8 cellular contexts compared by ENCODE assay signal in the genomic region with DNA sequence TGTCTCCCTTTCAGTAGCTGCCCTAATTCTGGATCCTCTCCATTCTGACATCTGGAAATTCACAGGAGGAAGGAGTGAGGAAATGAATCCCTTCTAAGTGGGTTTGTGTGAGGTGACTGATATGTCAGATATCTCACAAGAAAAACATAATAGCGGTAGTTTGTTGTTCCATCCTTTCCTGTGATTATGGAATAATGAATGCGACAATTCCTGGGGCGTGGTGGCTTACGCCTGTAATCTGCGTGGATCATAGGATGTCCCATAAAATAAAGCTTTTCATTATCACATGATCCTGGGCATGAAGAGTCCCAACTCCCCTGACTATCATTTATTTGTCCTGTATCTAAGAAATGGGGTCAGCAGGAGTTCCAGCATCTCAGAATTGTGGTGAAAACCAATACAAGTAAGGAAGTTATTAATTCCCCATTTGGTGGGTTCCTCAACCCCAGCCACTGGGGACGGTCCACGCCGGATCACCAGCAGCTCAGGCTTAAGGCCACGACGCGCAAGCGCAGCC. TPM values are rescaled to one million over a fixed set of nuclear protein-coding genes. Genes with fewer than 3 reads are reported as not detected.
DNase-seq lines count a peak whose midpoint lies in the region; ATAC-seq, FAIRE-seq and TF ChIP-seq lines count a peak whose summit lies in the region.

No MANE protein-coding gene starts in this region.

- no peaks in the 10 kb centered on the region for H3K27me3 ChIP-seq in K562 (ENCODE audit: control insufficient read depth in 2 of 2, insufficient read depth in 2 of 2, low read length in 2 of 2)
- H3K27me3 ChIP-seq in lung (ENCODE audit: control insufficient read depth, insufficient read depth) = no peaks in the 10 kb centered on the region
- no peaks in the 10 kb centered on the region for H3K27me3 ChIP-seq in upper lobe of left lung

- in situ Hi-C loops in K562 (cut with MboI) = no loop called here

- no peak for FAIRE-seq in K562 (lab: Jason Lieb, UNC)

- no peak for TF ChIP-seq EP300 in K562 (IDR thresholded peaks at IDR 0.05; ENCODE audit: low read length)
- no peak for TF ChIP-seq EP300 in upper lobe of left lung (IDR thresholded peaks at IDR 0.05)

- WGBS in K562 (ENCODE audit: insufficient coverage, low coverage, missing lambda C conversion rate) = 11% methylated on average over 12 of the region's 12 CpGs
- WGBS in lung, 2 donors = 10% methylated on average over 12 of the region's 12 CpGs
- WGBS in upper lobe of left lung, 2 donors = 9 to 13% methylated on average over 8 to 11 of the region's 12 CpGs

- H3K4me3 Mint-ChIP-seq in activated naive CD4-positive, alpha-beta T cell treated with anti-CD3 and anti-CD28 coated beads, Interleukin-2, amount 10 ng/mL, durations not matched to agents 7 days and 5 days = peak overlapping the region; percentile 89

- no TSS peak for BruUV-seq in K562 (replicated peaks; lab: Mats Ljungman, UMichigan)

- POLR2A ChIA-PET in K562 (lab: Yijun Ruan, JAX) = interaction anchor here (0.5 to 1.2 kb wide), 14 partner anchors 9 to 669 kb away, joined by 3 to 11 read pairs (median 3); partner anchors contain the start of gene TXNDC15

- H3K4me3 ChIP-seq in K562 = peak overlapping the region; percentile 93
- peak overlapping the region; percentile 98 for H3K4me3 ChIP-seq in lung
- H3K4me3 ChIP-seq in upper lobe of left lung = peak overlapping the region in 3 of 4 donors; percentile 73 to 91 (median 79)

- TF ChIP-seq CTCF in K562 (IDR thresholded peaks at IDR 0.05 in 2 of 3, conservative IDR thresholded peaks at IDR 0.05 in 1 of 3; ENCODE audit: insufficient read depth in 2 of 3, low read depth in 1 of 3, low read length in 3 of 3) (0 out of 6 replicates have a peak, but pooled peaks of 2 of the 3 experiments have one; percentile 3), lung (IDR thresholded peaks at IDR 0.05; ENCODE audit: control extremely low read depth, extremely low read depth) (no peak), upper lobe of left lung (IDR thresholded peaks at IDR 0.05) (no peak)

- ATAC-seq in K562 = no peak
- ATAC-seq in lung (ENCODE audit: insufficient read depth, low FRiP score) = no peak
- ATAC-seq in upper lobe of left lung (ENCODE audit: low FRiP score in 2 of 2) = peak in 1 of 2 donors; percentile 14
- ATAC-seq in GM21360 (IDR thresholded peaks at IDR 0.05; ENCODE audit: unreplicated experiment) = no peak
- no peak for ATAC-seq in HG03571 (IDR thresholded peaks at IDR 0.05; ENCODE audit: unreplicated experiment)

- peak overlapping the region; percentile 96 for H3K27ac ChIP-seq in K562 (ENCODE audit: extremely low read depth, low read depth, low read length)
- peak overlapping the region; percentile 95 to 99 for H3K27ac ChIP-seq in lung (ENCODE audit: low read depth in 1 of 2, low read length in 1 of 2)
- peak overlapping the region; percentile 90 to 97 (median 96) for H3K27ac ChIP-seq in upper lobe of left lung

- CTCF ChIA-PET in activated naive CD4-positive, alpha-beta T cell treated with anti-CD3 and anti-CD28 coated beads, Interleukin-2, amount 10 ng/mL, durations not matched to agents 7 days and 5 days (lab: Charles Lee) = interaction anchor here (0.9 kb wide), 1 partner anchor 59 kb away, joined by 3 read pairs; the partner anchor contains the start of gene PCBD2
- CTCF ChIA-PET in K562 (lab: Yijun Ruan, JAX; ENCODE audit: low intra/inter-chr PET ratio) = interaction anchor here (1.1 kb wide), 1 partner anchor 60 kb away, joined by 3 read pairs; no protein-coding TSS in a partner anchor

- no peaks in the 10 kb centered on the region for H4K20me1 ChIP-seq in K562 (replicated peaks; ENCODE audit: control insufficient read depth, insufficient read depth, low read length)

- intact Hi-C loops in K562 (cut with micrococcal nuclease) = loop anchor here (5.0 kb wide), 2 partner anchors 108 to 453 kb away; partner anchors contain the start of gene CAMLG

- no peak for TF ChIP-seq RAD21 in K562 (CRISPR knock-in tag; conservative IDR thresholded peaks at IDR 0.05 in 1 of 2, IDR thresholded peaks at IDR 0.05 in 1 of 2)

- no peak for DNase-seq in activated naive CD4-positive, alpha-beta T cell treated with anti-CD3 and anti-CD28 coated beads, Interleukin-2, amount 10 ng/mL, durations not matched to agents 7 days and 5 days
- no peak for DNase-seq in activated naive CD4-positive, alpha-beta T cell treated with anti-CD3 and anti-CD28 coated beads, Interleukin-2, amount 50 U/mL, for 16 hours
- DNase-seq in K562 (ENCODE audit: extremely low read depth in 1 of 4, low spot score in 3 of 4) = no peak
- DNase-seq in lung (ENCODE audit: low spot score) = no peak
- no peak for DNase-seq in upper lobe of left lung
- no peak for DNase-seq in NOMO-1 treated with DMSO at 0.1 percent for 48 hours (lab: John Stamatoyannopoulos, UW; ENCODE audit: unreplicated experiment)

- H3K4me2 ChIP-seq in K562 (ENCODE audit: insufficient read depth, low read length) = peak overlapping the region; percentile 84

- TF ChIP-seq POLR2A in K562 (conservative IDR thresholded peaks at IDR 0.05) (no peak), upper lobe of left lung (IDR thresholded peaks at IDR 0.05) (no peak)

- H3K9ac ChIP-seq in K562 (ENCODE audit: insufficient read depth in 1 of 2, low read depth in 2 of 2, low read length in 2 of 2) = peak overlapping the region; percentile 96

- H3K36me3 ChIP-seq in K562 (ENCODE audit: control insufficient read depth, insufficient read depth, low read length) (peaks cover 41% of the 10 kb centered on the region), lung (ENCODE audit: control insufficient read depth in 2 of 2, insufficient read depth in 2 of 2, low read length in 2 of 2) (peaks cover 3 to 5% of the 10 kb centered on the region in 2 donors), upper lobe of left lung (peaks cover 0 to 10% (median 5%) of the 10 kb centered on the region in 4 donors)

- H3K79me2 ChIP-seq in K562 (ENCODE audit: control insufficient read depth, insufficient read depth, low read length) = peaks cover 39% of the 10 kb centered on the region

- no peaks in the 10 kb centered on the region for H3K9me3 Mint-ChIP-seq in activated naive CD4-positive, alpha-beta T cell treated with anti-CD3 and anti-CD28 coated beads, Interleukin-2, amount 10 ng/mL, durations not matched to agents 7 days and 5 days

- H3K36me3 Mint-ChIP-seq in activated naive CD4-positive, alpha-beta T cell treated with anti-CD3 and anti-CD28 coated beads, Interleukin-2, amount 10 ng/mL, durations not matched to agents 7 days and 5 days = peaks cover 11% of the 10 kb centered on the region

- peaks cover 14 to 31% of the 10 kb centered on the region in 2 experiments; a peak in 4 of 5 replicates for H3K4me1 ChIP-seq in K562 (replicated peaks in 1 of 2; ENCODE audit: control insufficient read depth in 2 of 2, insufficient read depth in 2 of 2, low read length in 2 of 2)
- H3K4me1 ChIP-seq in lung (ENCODE audit: control insufficient read depth in 2 of 2, insufficient read depth in 2 of 2, low read length in 2 of 2) = peaks cover 0 to 6% of the 10 kb centered on the region in 2 donors
- peaks cover 25 to 42% (median 30%) of the 10 kb centered on the region in 4 donors for H3K4me1 ChIP-seq in upper lobe of left lung

- H3K9me3 ChIP-seq in K562 (replicated peaks; ENCODE audit: control insufficient read depth, insufficient read depth, low read depth, low read length) = no peaks in the 10 kb centered on the region
- no peaks in the 10 kb centered on the region for H3K9me3 ChIP-seq in lung (ENCODE audit: control insufficient read depth in 2 of 2, insufficient read depth in 1 of 2, low read length in 1 of 2)
- no peaks in the 10 kb centered on the region for H3K9me3 ChIP-seq in upper lobe of left lung

- no peaks in the 10 kb centered on the region for H3K27me3 Mint-ChIP-seq in activated naive CD4-positive, alpha-beta T cell treated with anti-CD3 and anti-CD28 coated beads, Interleukin-2, amount 10 ng/mL, durations not matched to agents 7 days and 5 days

- no peaks in the 10 kb centered on the region for H3K9me1 ChIP-seq in K562 (ENCODE audit: control insufficient read depth, insufficient read depth, low read length)

- H3K27ac Mint-ChIP-seq in activated naive CD4-positive, alpha-beta T cell treated with anti-CD3 and anti-CD28 coated beads, Interleukin-2, amount 10 ng/mL, durations not matched to agents 7 days and 5 days = peak overlapping the region; percentile 96

- peak overlapping the region; percentile 81 for H2AFZ ChIP-seq in K562 (ENCODE audit: low read depth, low read length)

- peaks cover 43% of the 10 kb centered on the region for H3K4me1 Mint-ChIP-seq in activated naive CD4-positive, alpha-beta T cell treated with anti-CD3 and anti-CD28 coated beads, Interleukin-2, amount 10 ng/mL, durations not matched to agents 7 days and 5 days

RNA-seq across cellular contexts. Expression of gene C5orf24, which starts 0.4 kb away (rescaled TPM):
- total RNA-seq in K562 (2011; cell fraction: chromatin; rRNA removed; ENCODE audit: low replicate concordance) = 72.0 and 117 TPM in 2 replicates
- total RNA-seq in K562 (2011; cell fraction: nucleolus; rRNA removed) = 47.6 and 53.4 TPM in 2 replicates
- 69.0 and 99.8 TPM in 2 replicates for total RNA-seq in K562 (2011; cell fraction: nucleoplasm; rRNA removed)
- total RNA-seq in K562 (2014; rRNA removed) (15.1 and 23.2 TPM in 2 replicates), K562 (2014; rRNA removed; fragmentation: Illumina TruSeq; extraction: Trizol) (28.8 and 29.4 TPM in 2 replicates), K562 (2015; rRNA removed; fragmentation: Illumina TruSeq; extraction: Trizol) (27.3 and 28.4 TPM in 2 replicates), K562 (2021) (23.9 and 26.7 TPM in 2 replicates), lung (10 to 100 TPM; 39.1 to 68.8 TPM), upper lobe of left lung (10 to 100 TPM; 22.5 to 56.4 (median 35.5) TPM)
- polyA plus RNA-seq in K562 (2011; rRNA removed) (38.6 and 39.7 TPM in 2 replicates), K562 (2014; fragmentation: Illumina TruSeq; extraction: Trizol) (22.6 and 28.7 TPM in 2 replicates), K562 (2014; fragmentation: Nextera tagmentation; extraction: Ambion mirVana) (10 to 100 TPM in 1 of 2 experiments, 1 to 10 TPM in 1; 8.9 to 10.6 TPM), K562 (2014; rRNA removed) (22.5 and 34.1 TPM in 2 replicates), lung (10 to 100 TPM; 19.6 to 20.3 TPM)
- polyA plus RNA-seq in K562 (2011; cell fraction: cytosol; rRNA removed) = 7.5 and 16.8 TPM in 2 replicates
- 28.9 and 30.8 TPM in 2 replicates for polyA plus RNA-seq in K562 (2011; cell fraction: nucleus; rRNA removed)
- polyA plus RNA-seq in K562 (2012) = 14.1 and 19.8 TPM in 2 replicates
- polyA minus RNA-seq in K562 (2011; rRNA and poly(A)+ RNA removed) = 44.4 and 47.4 TPM in 2 replicates
- polyA minus RNA-seq in K562 (2011; cell fraction: cytosol; rRNA and poly(A)+ RNA removed) = 12.4 and 14.2 TPM in 2 replicates
- polyA minus RNA-seq in K562 (2011; cell fraction: nucleus; rRNA and poly(A)+ RNA removed) = 26.9 and 35.5 TPM in 2 replicates

RNA-seq across cellular contexts. Expression of gene TXNDC15, which starts 28.8 kb away (rescaled TPM):
- total RNA-seq in K562 (2011; cell fraction: chromatin; rRNA removed; ENCODE audit: low replicate concordance) = 19.7 and 21.9 TPM in 2 replicates
- total RNA-seq in K562 (2011; cell fraction: nucleolus; rRNA removed) = 7.6 and 12.7 TPM in 2 replicates
- 15.2 and 20.8 TPM in 2 replicates for total RNA-seq in K562 (2011; cell fraction: nucleoplasm; rRNA removed)
- total RNA-seq in K562 (2014; rRNA removed) (10.6 and 15.4 TPM in 2 replicates), K562 (2014; rRNA removed; fragmentation: Illumina TruSeq; extraction: Trizol) (10.3 and 12.8 TPM in 2 replicates), K562 (2015; rRNA removed; fragmentation: Illumina TruSeq; extraction: Trizol) (14.6 and 14.8 TPM in 2 replicates), K562 (2021) (8.9 and 11.7 TPM in 2 replicates), lung (10 to 100 TPM; 50.2 to 91.9 TPM), upper lobe of left lung (10 to 100 TPM; 49.6 to 78.4 (median 67.2) TPM)
- polyA plus RNA-seq in K562 (2011; rRNA removed) (10.4 and 12.3 TPM in 2 replicates), K562 (2014; fragmentation: Illumina TruSeq; extraction: Trizol) (8.6 and 12.6 TPM in 2 replicates), K562 (2014; fragmentation: Nextera tagmentation; extraction: Ambion mirVana) (1 to 10 TPM; 3.0 to 3.1 TPM), K562 (2014; rRNA removed) (14.7 and 14.9 TPM in 2 replicates), lung (10 to 100 TPM; 58.5 to 88.2 TPM)
- polyA plus RNA-seq in K562 (2011; cell fraction: cytosol; rRNA removed) = 10.4 and 12.4 TPM in 2 replicates
- polyA plus RNA-seq in K562 (2011; cell fraction: nucleus; rRNA removed) = 5.8 and 7.2 TPM in 2 replicates
- polyA plus RNA-seq in K562 (2012) = 7.1 and 15.0 TPM in 2 replicates
- polyA minus RNA-seq in K562 (2011; rRNA and poly(A)+ RNA removed) = 14.7 and 17.0 TPM in 2 replicates
- 6.6 and 8.2 TPM in 2 replicates for polyA minus RNA-seq in K562 (2011; cell fraction: cytosol; rRNA and poly(A)+ RNA removed)
- 2.3 and 3.6 TPM in 2 replicates for polyA minus RNA-seq in K562 (2011; cell fraction: nucleus; rRNA and poly(A)+ RNA removed)

RNA-seq across cellular contexts. Expression of gene PCBD2, which starts 59.5 kb away (rescaled TPM):
- total RNA-seq in K562 (2011; cell fraction: chromatin; rRNA removed; ENCODE audit: low replicate concordance) = 16.5 and 20.4 TPM in 2 replicates
- 7.8 and 9.9 TPM in 2 replicates for total RNA-seq in K562 (2011; cell fraction: nucleolus; rRNA removed)
- 19.7 and 32.0 TPM in 2 replicates for total RNA-seq in K562 (2011; cell fraction: nucleoplasm; rRNA removed)
- total RNA-seq in K562 (2014; rRNA removed) (5.2 and 8.9 TPM in 2 replicates), K562 (2014; rRNA removed; fragmentation: Illumina TruSeq; extraction: Trizol) (8.0 and 8.4 TPM in 2 replicates), K562 (2015; rRNA removed; fragmentation: Illumina TruSeq; extraction: Trizol) (6.7 and 6.8 TPM in 2 replicates), K562 (2021) (8.0 and 10.4 TPM in 2 replicates), lung (10 to 100 TPM in 1 of 2 donors, 1 to 10 TPM in 1; 9.4 to 12.3 TPM), upper lobe of left lung (10 to 100 TPM in 2 of 6 donors, 1 to 10 TPM in 4; 8.4 to 14.4 (median 9.1) TPM)
- polyA plus RNA-seq in K562 (2011; rRNA removed) (13.8 and 15.4 TPM in 2 replicates), K562 (2014; fragmentation: Illumina TruSeq; extraction: Trizol) (6.8 and 7.0 TPM in 2 replicates), K562 (2014; fragmentation: Nextera tagmentation; extraction: Ambion mirVana) (1 to 10 TPM; 7.1 to 7.8 TPM), K562 (2014; rRNA removed) (8.0 and 10.7 TPM in 2 replicates), lung (1 to 10 TPM; 4.1 to 5.7 TPM)
- 5.9 and 10.1 TPM in 2 replicates for polyA plus RNA-seq in K562 (2011; cell fraction: cytosol; rRNA removed)
- 8.4 and 12.2 TPM in 2 replicates for polyA plus RNA-seq in K562 (2011; cell fraction: nucleus; rRNA removed)
- polyA plus RNA-seq in K562 (2012) = 7.2 and 8.8 TPM in 2 replicates
- polyA minus RNA-seq in K562 (2011; rRNA and poly(A)+ RNA removed) = 5.7 and 8.1 TPM in 2 replicates
- 5.2 and 6.5 TPM in 2 replicates for polyA minus RNA-seq in K562 (2011; cell fraction: cytosol; rRNA and poly(A)+ RNA removed)
- 5.0 and 5.7 TPM in 2 replicates for polyA minus RNA-seq in K562 (2011; cell fraction: nucleus; rRNA and poly(A)+ RNA removed)

Comparison
In these comparisons a context has a peak if more than half of its experiments do, and no peak if none do; other contexts are left out.
1. CTCF ChIP-seq: peak in K562 (2 of 3); none in lung (single experiment) and upper lobe of left lung (0 of 6).
2. Peak in every context shown above with its lines, with median percentiles within 50 percentile points of each other: H3K27ac ChIP-seq and H3K4me3 ChIP-seq.